Comparison of ENCODE assay signal across 8 cellular contexts in genomic region chr16:23949630-23950290, GRCh38.
DNase-seq lines count a peak whose midpoint lies in the region; ATAC-seq and TF ChIP-seq lines count a peak whose summit lies in the region.

No MANE protein-coding gene starts in this region.

- peak overlapping the region; percentile 59 for H3K4me3 Mint-ChIP-seq in activated naive CD8-positive, alpha-beta T cell treated with anti-CD3 and anti-CD28 coated beads for 36 hours
- H3K4me3 Mint-ChIP-seq in progenitor cell of endocrine pancreas (ENCODE audit: low read depth), result no peak overlapping the region

- peak; percentile 55 for ATAC-seq in GM19351 (IDR thresholded peaks at IDR 0.05; ENCODE audit: unreplicated experiment)
- no peak for ATAC-seq in GM19324 (IDR thresholded peaks at IDR 0.05; ENCODE audit: low FRiP score, unreplicated experiment)

- TF ChIP-seq CTCF in progenitor cell of endocrine pancreas (IDR thresholded peaks at IDR 0.05; ENCODE audit: unreplicated experiment), result no peak

- H3K4me1 Mint-ChIP-seq in activated naive CD8-positive, alpha-beta T cell treated with anti-CD3 and anti-CD28 coated beads for 36 hours, result peaks cover 90% of the 10 kb centered on the region
- peaks cover 2% of the 10 kb centered on the region for H3K4me1 Mint-ChIP-seq in progenitor cell of endocrine pancreas (ENCODE audit: low read depth)

- no peaks in the 10 kb centered on the region for H3K27me3 Mint-ChIP-seq in activated naive CD8-positive, alpha-beta T cell treated with anti-CD3 and anti-CD28 coated beads for 36 hours
- H3K27me3 Mint-ChIP-seq in progenitor cell of endocrine pancreas, result peaks cover 87% of the 10 kb centered on the region

- DNase-seq in T-helper 2 cell (peak in 4 of 5 experiments; percentile 15 to 92 (median 63)), progenitor cell of endocrine pancreas (ENCODE audit: low spot score, unreplicated experiment) (no peak), NCI-H2107 (lab: John Stamatoyannopoulos, UW) (no peak), cerebellar nuclear complex (lab: John Stamatoyannopoulos, UW) (no peak)
- peak; percentile 74 for DNase-seq in activated naive CD8-positive, alpha-beta T cell treated with anti-CD3 and anti-CD28 coated beads for 36 hours
- DNase-seq in stimulated activated CD8-positive, alpha-beta memory T cell treated with anti-CD3 and anti-CD28 coated beads, Interleukin-15, amount 100 ng/mL, for 24 hours (ENCODE audit: low read depth), result peak; percentile 13

- peaks cover 36% of the 10 kb centered on the region for H3K36me3 Mint-ChIP-seq in activated naive CD8-positive, alpha-beta T cell treated with anti-CD3 and anti-CD28 coated beads for 36 hours
- H3K36me3 Mint-ChIP-seq in progenitor cell of endocrine pancreas (ENCODE audit: insufficient read depth), result no peaks in the 10 kb centered on the region

- H3K9me3 Mint-ChIP-seq in activated naive CD8-positive, alpha-beta T cell treated with anti-CD3 and anti-CD28 coated beads for 36 hours, result no peaks in the 10 kb centered on the region
- no peaks in the 10 kb centered on the region for H3K9me3 Mint-ChIP-seq in progenitor cell of endocrine pancreas (ENCODE audit: low read depth)

- peak overlapping the region; percentile 95 for H3K27ac Mint-ChIP-seq in activated naive CD8-positive, alpha-beta T cell treated with anti-CD3 and anti-CD28 coated beads for 36 hours
- H3K27ac Mint-ChIP-seq in progenitor cell of endocrine pancreas, result no peak overlapping the region

Comparison
In these comparisons a context has a peak if more than half of its experiments do, and no peak if none do; other contexts are left out.
1. DNase-seq: peak in T-helper 2 cell (4 of 5), activated naive CD8-positive, alpha-beta T cell treated with anti-CD3 and anti-CD28 coated beads for 36 hours (single experiment) and stimulated activated CD8-positive, alpha-beta memory T cell treated with anti-CD3 and anti-CD28 coated beads, Interleukin-15, amount 100 ng/mL, for 24 hours (single experiment); none in progenitor cell of endocrine pancreas (single experiment), NCI-H2107 (single experiment) and cerebellar nuclear complex (0 of 2).